In the genomic region with DNA sequence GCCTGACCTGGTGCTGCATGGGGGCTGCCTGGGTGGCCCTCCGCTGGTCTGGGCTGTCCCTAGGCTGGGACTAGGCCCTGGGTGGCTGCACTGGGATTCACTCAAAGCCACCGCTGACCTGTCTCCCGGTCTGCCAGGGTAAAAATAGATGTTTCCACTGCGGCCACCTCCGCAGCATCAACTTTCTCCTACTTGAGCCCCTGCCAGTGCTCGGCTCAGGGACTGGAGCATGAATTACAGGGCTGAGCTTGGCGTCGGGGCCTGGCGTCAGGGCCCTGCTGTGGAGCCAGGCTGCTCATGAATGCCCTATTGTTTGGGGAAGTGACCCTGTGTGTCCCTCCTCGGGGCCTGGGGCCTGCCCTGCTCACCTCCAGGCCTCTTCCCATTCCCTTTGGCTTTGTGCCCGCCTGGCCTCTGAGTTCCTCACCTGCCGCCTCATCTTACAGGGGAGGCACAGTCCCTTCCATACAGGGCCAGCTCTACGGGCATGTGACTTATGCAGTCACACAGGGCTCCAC, we compare ENCODE assay signal across 2 cellular contexts.
TF ChIP-seq lines count a peak whose summit lies in the region.

No MANE protein-coding gene starts in this region.

TF ChIP-seq in HEK293, 187 proteins besides CTCF, POLR2A, EP300 and RAD21:
- 0 out of 2 replicates have a peak, but pooled peaks have one; percentile 14 for TF ChIP-seq GLIS1 (tag by site-specific recombination; IDR thresholded peaks at IDR 0.05)
- no peak for TF ChIP-seq MEIS1 (CRISPR knock-in tag; IDR thresholded peaks at IDR 0.05; ENCODE audit: borderline replicate concordance)
- no peak for TF ChIP-seq REPIN1 (tag by site-specific recombination; IDR thresholded peaks at IDR 0.05; ENCODE audit: low read depth)
- TF ChIP-seq ZNF394 (tag by site-specific recombination; IDR thresholded peaks at IDR 0.05; ENCODE audit: borderline replicate concordance) = no peak
- TF ChIP-seq, protein P1, sequence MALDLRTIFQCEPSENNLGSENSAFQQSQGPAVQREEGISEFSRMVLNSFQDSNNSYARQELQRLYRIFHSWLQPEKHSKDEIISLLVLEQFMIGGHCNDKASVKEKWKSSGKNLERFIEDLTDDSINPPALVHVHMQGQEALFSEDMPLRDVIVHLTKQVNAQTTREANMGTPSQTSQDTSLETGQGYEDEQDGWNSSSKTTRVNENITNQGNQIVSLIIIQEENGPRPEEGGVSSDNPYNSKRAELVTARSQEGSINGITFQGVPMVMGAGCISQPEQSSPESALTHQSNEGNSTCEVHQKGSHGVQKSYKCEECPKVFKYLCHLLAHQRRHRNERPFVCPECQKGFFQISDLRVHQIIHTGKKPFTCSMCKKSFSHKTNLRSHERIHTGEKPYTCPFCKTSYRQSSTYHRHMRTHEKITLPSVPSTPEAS (tag by site-specific recombination; IDR thresholded peaks at IDR 0.05) = no peak
TF ChIP-seq in HEK293: peak in this region for 1.

TF ChIP-seq in HepG2, 621 proteins besides CTCF, POLR2A, EP300 and RAD21 (continued from another document and continues in another):
- no peak for TF ChIP-seq ZNF816 (CRISPR knock-in tag; IDR thresholded peaks at IDR 0.05; ENCODE audit: borderline replicate concordance)
- no peak for TF ChIP-seq HIVEP1 (CRISPR knock-in tag; IDR thresholded peaks at IDR 0.05)
- TF ChIP-seq, protein P2, sequence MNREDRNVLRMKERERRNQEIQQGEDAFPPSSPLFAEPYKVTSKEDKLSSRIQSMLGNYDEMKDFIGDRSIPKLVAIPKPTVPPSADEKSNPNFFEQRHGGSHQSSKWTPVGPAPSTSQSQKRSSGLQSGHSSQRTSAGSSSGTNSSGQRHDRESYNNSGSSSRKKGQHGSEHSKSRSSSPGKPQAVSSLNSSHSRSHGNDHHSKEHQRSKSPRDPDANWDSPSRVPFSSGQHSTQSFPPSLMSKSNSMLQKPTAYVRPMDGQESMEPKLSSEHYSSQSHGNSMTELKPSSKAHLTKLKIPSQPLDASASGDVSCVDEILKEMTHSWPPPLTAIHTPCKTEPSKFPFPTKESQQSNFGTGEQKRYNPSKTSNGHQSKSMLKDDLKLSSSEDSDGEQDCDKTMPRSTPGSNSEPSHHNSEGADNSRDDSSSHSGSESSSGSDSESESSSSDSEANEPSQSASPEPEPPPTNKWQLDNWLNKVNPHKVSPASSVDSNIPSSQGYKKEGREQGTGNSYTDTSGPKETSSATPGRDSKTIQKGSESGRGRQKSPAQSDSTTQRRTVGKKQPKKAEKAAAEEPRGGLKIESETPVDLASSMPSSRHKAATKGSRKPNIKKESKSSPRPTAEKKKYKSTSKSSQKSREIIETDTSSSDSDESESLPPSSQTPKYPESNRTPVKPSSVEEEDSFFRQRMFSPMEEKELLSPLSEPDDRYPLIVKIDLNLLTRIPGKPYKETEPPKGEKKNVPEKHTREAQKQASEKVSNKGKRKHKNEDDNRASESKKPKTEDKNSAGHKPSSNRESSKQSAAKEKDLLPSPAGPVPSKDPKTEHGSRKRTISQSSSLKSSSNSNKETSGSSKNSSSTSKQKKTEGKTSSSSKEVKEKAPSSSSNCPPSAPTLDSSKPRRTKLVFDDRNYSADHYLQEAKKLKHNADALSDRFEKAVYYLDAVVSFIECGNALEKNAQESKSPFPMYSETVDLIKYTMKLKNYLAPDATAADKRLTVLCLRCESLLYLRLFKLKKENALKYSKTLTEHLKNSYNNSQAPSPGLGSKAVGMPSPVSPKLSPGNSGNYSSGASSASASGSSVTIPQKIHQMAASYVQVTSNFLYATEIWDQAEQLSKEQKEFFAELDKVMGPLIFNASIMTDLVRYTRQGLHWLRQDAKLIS (CRISPR knock-in tag; IDR thresholded peaks at IDR 0.05) = no peak
- no peak for TF ChIP-seq FOSL2 (CRISPR knock-in tag; IDR thresholded peaks at IDR 0.05)
- no peak for TF ChIP-seq TGIF2 (CRISPR knock-in tag; IDR thresholded peaks at IDR 0.05)
- TF ChIP-seq TEAD2 (CRISPR knock-in tag; IDR thresholded peaks at IDR 0.05) = no peak
- TF ChIP-seq IKZF1 (IDR thresholded peaks at IDR 0.05) = no peak
- TF ChIP-seq ZNF230 (CRISPR knock-in tag; IDR thresholded peaks at IDR 0.05) = no peak
- peak; percentile 26; the same call in 1 of the 2 replicates for TF ChIP-seq GZF1 (CRISPR knock-in tag; IDR thresholded peaks at IDR 0.05)
- TF ChIP-seq ZNF496 (CRISPR knock-in tag; IDR thresholded peaks at IDR 0.05; ENCODE audit: insufficient replicate concordance) = no peak
- TF ChIP-seq HNRNPH1 (optimal IDR thresholded peaks at IDR 0.05; ENCODE audit: low read depth, low read length) = no peak
- TF ChIP-seq MAZ (IDR thresholded peaks at IDR 0.05; ENCODE audit: borderline replicate concordance, low read depth, low read length) = no peak
- no peak for TF ChIP-seq MAZ (CRISPR knock-in tag; IDR thresholded peaks at IDR 0.05; ENCODE audit: low read depth)
- TF ChIP-seq ZKSCAN8 (CRISPR knock-in tag; IDR thresholded peaks at IDR 0.05; ENCODE audit: borderline replicate concordance) = no peak
- no peak for TF ChIP-seq NFIB (CRISPR knock-in tag; IDR thresholded peaks at IDR 0.05; ENCODE audit: borderline replicate concordance)
- no peak for TF ChIP-seq NCOA2 (CRISPR knock-in tag; IDR thresholded peaks at IDR 0.05)
- no peak; the same call in 1 of the 2 replicates for TF ChIP-seq BORCS8-MEF2B (CRISPR knock-in tag; IDR thresholded peaks at IDR 0.05)
- TF ChIP-seq EED (CRISPR knock-in tag; IDR thresholded peaks at IDR 0.05) = no peak
- TF ChIP-seq, protein P3, sequence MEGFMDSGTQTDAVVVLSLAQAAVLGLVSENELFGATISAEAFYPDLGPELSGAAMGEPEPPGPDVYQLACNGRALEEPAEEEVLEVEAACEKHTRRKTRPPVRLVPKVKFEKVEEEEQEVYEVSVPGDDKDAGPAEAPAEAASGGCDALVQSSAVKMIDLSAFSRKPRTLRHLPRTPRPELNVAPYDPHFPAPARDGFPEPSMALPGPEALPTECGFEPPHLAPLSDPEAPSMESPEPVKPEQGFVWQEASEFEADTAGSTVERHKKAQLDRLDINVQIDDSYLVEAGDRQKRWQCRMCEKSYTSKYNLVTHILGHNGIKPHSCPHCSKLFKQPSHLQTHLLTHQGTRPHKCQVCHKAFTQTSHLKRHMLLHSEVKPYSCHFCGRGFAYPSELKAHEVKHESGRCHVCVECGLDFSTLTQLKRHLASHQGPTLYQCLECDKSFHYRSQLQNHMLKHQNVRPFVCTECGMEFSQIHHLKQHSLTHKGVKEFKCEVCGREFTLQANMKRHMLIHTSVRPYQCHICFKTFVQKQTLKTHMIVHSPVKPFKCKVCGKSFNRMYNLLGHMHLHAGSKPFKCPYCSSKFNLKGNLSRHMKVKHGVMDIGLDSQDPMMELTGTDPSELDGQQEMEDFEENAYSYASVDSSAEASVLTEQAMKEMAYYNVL (CRISPR knock-in tag; IDR thresholded peaks at IDR 0.05; ENCODE audit: borderline replicate concordance) = no peak
- no peak for TF ChIP-seq KLF11 (CRISPR knock-in tag; IDR thresholded peaks at IDR 0.05)
- TF ChIP-seq, protein P4, sequence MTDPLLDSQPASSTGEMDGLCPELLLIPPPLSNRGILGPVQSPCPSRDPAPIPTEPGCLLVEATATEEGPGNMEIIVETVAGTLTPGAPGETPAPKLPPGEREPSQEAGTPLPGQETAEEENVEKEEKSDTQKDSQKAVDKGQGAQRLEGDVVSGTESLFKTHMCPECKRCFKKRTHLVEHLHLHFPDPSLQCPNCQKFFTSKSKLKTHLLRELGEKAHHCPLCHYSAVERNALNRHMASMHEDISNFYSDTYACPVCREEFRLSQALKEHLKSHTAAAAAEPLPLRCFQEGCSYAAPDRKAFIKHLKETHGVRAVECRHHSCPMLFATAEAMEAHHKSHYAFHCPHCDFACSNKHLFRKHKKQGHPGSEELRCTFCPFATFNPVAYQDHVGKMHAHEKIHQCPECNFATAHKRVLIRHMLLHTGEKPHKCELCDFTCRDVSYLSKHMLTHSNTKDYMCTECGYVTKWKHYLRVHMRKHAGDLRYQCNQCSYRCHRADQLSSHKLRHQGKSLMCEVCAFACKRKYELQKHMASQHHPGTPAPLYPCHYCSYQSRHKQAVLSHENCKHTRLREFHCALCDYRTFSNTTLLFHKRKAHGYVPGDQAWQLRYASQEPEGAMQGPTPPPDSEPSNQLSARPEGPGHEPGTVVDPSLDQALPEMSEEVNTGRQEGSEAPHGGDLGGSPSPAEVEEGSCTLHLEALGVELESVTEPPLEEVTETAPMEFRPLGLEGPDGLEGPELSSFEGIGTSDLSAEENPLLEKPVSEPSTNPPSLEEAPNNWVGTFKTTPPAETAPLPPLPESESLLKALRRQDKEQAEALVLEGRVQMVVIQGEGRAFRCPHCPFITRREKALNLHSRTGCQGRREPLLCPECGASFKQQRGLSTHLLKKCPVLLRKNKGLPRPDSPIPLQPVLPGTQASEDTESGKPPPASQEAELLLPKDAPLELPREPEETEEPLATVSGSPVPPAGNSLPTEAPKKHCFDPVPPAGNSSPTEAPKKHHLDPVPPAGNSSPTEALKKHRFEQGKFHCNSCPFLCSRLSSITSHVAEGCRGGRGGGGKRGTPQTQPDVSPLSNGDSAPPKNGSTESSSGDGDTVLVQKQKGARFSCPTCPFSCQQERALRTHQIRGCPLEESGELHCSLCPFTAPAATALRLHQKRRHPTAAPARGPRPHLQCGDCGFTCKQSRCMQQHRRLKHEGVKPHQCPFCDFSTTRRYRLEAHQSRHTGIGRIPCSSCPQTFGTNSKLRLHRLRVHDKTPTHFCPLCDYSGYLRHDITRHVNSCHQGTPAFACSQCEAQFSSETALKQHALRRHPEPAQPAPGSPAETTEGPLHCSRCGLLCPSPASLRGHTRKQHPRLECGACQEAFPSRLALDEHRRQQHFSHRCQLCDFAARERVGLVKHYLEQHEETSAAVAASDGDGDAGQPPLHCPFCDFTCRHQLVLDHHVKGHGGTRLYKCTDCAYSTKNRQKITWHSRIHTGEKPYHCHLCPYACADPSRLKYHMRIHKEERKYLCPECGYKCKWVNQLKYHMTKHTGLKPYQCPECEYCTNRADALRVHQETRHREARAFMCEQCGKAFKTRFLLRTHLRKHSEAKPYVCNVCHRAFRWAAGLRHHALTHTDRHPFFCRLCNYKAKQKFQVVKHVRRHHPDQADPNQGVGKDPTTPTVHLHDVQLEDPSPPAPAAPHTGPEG (CRISPR knock-in tag; IDR thresholded peaks at IDR 0.05) = no peak
- TF ChIP-seq, protein P5, sequence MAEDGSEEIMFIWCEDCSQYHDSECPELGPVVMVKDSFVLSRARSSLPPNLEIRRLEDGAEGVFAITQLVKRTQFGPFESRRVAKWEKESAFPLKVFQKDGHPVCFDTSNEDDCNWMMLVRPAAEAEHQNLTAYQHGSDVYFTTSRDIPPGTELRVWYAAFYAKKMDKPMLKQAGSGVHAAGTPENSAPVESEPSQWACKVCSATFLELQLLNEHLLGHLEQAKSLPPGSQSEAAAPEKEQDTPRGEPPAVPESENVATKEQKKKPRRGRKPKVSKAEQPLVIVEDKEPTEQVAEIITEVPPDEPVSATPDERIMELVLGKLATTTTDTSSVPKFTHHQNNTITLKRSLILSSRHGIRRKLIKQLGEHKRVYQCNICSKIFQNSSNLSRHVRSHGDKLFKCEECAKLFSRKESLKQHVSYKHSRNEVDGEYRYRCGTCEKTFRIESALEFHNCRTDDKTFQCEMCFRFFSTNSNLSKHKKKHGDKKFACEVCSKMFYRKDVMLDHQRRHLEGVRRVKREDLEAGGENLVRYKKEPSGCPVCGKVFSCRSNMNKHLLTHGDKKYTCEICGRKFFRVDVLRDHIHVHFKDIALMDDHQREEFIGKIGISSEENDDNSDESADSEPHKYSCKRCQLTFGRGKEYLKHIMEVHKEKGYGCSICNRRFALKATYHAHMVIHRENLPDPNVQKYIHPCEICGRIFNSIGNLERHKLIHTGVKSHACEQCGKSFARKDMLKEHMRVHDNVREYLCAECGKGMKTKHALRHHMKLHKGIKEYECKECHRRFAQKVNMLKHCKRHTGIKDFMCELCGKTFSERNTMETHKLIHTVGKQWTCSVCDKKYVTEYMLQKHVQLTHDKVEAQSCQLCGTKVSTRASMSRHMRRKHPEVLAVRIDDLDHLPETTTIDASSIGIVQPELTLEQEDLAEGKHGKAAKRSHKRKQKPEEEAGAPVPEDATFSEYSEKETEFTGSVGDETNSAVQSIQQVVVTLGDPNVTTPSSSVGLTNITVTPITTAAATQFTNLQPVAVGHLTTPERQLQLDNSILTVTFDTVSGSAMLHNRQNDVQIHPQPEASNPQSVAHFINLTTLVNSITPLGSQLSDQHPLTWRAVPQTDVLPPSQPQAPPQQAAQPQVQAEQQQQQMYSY (CRISPR knock-in tag; IDR thresholded peaks at IDR 0.05) = no peak
- no peak for TF ChIP-seq ETV6 (CRISPR knock-in tag; conservative IDR thresholded peaks at IDR 0.05)
- no peak for TF ChIP-seq JUN (CRISPR knock-in tag; IDR thresholded peaks at IDR 0.05)
- TF ChIP-seq ZNF572 (CRISPR knock-in tag; IDR thresholded peaks at IDR 0.05) = no peak
- TF ChIP-seq MEIS1 (CRISPR knock-in tag; IDR thresholded peaks at IDR 0.05; ENCODE audit: borderline replicate concordance) = no peak
- no peak for TF ChIP-seq SAP130 (CRISPR knock-in tag; IDR thresholded peaks at IDR 0.05; ENCODE audit: low read depth)
- TF ChIP-seq GATAD2A (CRISPR knock-in tag; IDR thresholded peaks at IDR 0.05) = no peak; the same call in 1 of the 2 replicates
- TF ChIP-seq, protein P6, sequence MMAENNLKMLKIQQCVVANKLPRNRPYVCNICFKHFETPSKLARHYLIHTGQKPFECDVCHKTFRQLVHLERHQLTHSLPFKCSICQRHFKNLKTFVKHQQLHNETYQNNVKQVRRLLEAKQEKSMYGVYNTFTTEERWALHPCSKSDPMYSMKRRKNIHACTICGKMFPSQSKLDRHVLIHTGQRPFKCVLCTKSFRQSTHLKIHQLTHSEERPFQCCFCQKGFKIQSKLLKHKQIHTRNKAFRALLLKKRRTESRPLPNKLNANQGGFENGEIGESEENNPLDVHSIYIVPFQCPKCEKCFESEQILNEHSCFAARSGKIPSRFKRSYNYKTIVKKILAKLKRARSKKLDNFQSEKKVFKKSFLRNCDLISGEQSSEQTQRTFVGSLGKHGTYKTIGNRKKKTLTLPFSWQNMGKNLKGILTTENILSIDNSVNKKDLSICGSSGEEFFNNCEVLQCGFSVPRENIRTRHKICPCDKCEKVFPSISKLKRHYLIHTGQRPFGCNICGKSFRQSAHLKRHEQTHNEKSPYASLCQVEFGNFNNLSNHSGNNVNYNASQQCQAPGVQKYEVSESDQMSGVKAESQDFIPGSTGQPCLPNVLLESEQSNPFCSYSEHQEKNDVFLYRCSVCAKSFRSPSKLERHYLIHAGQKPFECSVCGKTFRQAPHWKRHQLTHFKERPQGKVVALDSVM (CRISPR knock-in tag; IDR thresholded peaks at IDR 0.05) = no peak
- no peak for TF ChIP-seq ZNF33A (CRISPR knock-in tag; IDR thresholded peaks at IDR 0.05; ENCODE audit: borderline replicate concordance)
- 0 out of 2 replicates have a peak, but pooled peaks have one; percentile 13 for TF ChIP-seq FOXO1 (CRISPR knock-in tag; IDR thresholded peaks at IDR 0.05)
- TF ChIP-seq TRIM24 (CRISPR knock-in tag; IDR thresholded peaks at IDR 0.05) = no peak
- TF ChIP-seq ZC3H13 (CRISPR knock-in tag; IDR thresholded peaks at IDR 0.05) = no peak
- no peak for TF ChIP-seq GATA4 (IDR thresholded peaks at IDR 0.05; ENCODE audit: borderline replicate concordance, low read depth)
- TF ChIP-seq HNRNPL (IDR thresholded peaks at IDR 0.05; ENCODE audit: low read depth, low read length) = peak; percentile 87; the same call in 1 of the 2 replicates
- TF ChIP-seq ZBTB7B (CRISPR knock-in tag; IDR thresholded peaks at IDR 0.05) = no peak
- no peak for TF ChIP-seq TCF7 (IDR thresholded peaks at IDR 0.05; ENCODE audit: low read depth)
- TF ChIP-seq, protein P7, sequence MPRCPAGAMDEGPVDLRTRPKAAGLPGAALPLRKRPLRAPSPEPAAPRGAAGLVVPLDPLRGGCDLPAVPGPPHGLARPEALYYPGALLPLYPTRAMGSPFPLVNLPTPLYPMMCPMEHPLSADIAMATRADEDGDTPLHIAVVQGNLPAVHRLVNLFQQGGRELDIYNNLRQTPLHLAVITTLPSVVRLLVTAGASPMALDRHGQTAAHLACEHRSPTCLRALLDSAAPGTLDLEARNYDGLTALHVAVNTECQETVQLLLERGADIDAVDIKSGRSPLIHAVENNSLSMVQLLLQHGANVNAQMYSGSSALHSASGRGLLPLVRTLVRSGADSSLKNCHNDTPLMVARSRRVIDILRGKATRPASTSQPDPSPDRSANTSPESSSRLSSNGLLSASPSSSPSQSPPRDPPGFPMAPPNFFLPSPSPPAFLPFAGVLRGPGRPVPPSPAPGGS (CRISPR knock-in tag; IDR thresholded peaks at IDR 0.05) = no peak
- no peak for TF ChIP-seq TBP (CRISPR knock-in tag; IDR thresholded peaks at IDR 0.05)
